ENCODE assay signal across 33 cellular contexts in genomic region chr2:232911712-232912277, GRCh38. TPM values are rescaled to one million over a fixed set of nuclear protein-coding genes. Genes with fewer than 3 reads are reported as not detected.
"Had no signal": no experiment of that assay in that cellular context is flagged by ENCODE, and none has a peak within 500 bp of the region (broad histone marks: within the 10 kb centered on the region; RNA-seq: fewer than 3 reads in every experiment).

No MANE protein-coding gene starts in this region.

- H3K27ac ChIP-seq: adrenal gland, ascending aorta, body of pancreas, brain microvascular endothelial cell, breast epithelium, cardiac muscle cell had no signal

- FAIRE-seq: astrocyte, bronchial epithelial cell had no signal

- H3K4me3 ChIP-seq: adrenal gland, ascending aorta, body of pancreas, breast epithelium, cardiac muscle cell had no signal

- H3K4me1 ChIP-seq: adrenal gland, ascending aorta, body of pancreas, breast epithelium had no signal

- ATAC-seq: activated naive CD4-positive, alpha-beta T cell treated with anti-CD3 and anti-CD28 coated beads, Interleukin-2, amount 50 U/mL, for 72 hours; activated naive CD8-positive, alpha-beta T cell treated with anti-CD3 and anti-CD28 coated beads, Interleukin-2, amount 50 U/mL, for 24 hours; activated T-cell treated with anti-CD3 and anti-CD28 coated beads, Interleukin-2, amount 50 U/mL, for 4 hours; activated T-cell treated with anti-CD3 and anti-CD28 coated beads, Interleukin-2, amount 50 U/mL, for 72 hours; activated T-helper 17 cell treated with anti-CD3 and anti-CD28 coated beads, Interleukin-2, amount 50 U/mL, for 72 hours; body of pancreas had no signal

- H3K27me3 ChIP-seq: adrenal gland, ascending aorta, body of pancreas, brain microvascular endothelial cell, breast epithelium, cardiac muscle cell had no signal

- H3K9me3 ChIP-seq: adrenal gland, ascending aorta, body of pancreas had no signal

- DNase-seq: activated effector memory CD4-positive, alpha-beta T cell treated with anti-CD3 and anti-CD28 coated beads, Interleukin-2, amount 50 U/mL, for 16 hours; activated effector memory CD4-positive, alpha-beta T cell treated with Interleukin-2 at 50 U/mL for 16 hours; activated gamma-delta T cell; activated gamma-delta T cell treated with Interleukin-2 at 50 U/mL for 16 hours; activated naive CD4-positive, alpha-beta T cell; activated naive CD4-positive, alpha-beta T cell treated with anti-CD3 and anti-CD28 coated beads for 36 hours; activated naive CD4-positive, alpha-beta T cell treated with anti-CD3 and anti-CD28 coated beads, Interleukin-2, amount 10 ng/mL, durations not matched to agents 7 days and 5 days; activated naive CD4-positive, alpha-beta T cell treated with anti-CD3 and anti-CD28 coated beads, Interleukin-2, amount 50 U/mL, for 16 hours; activated naive CD4-positive, alpha-beta T cell treated with Interleukin-2 at 50 U/mL for 16 hours; activated naive CD8-positive, alpha-beta T cell treated with anti-CD3 and anti-CD28 coated beads for 36 hours; activated naive CD8-positive, alpha-beta T cell treated with anti-CD3 and anti-CD28 coated beads, Interleukin-2, amount 10 ng/mL, durations not matched to agents 7 days and 5 days; activated naive CD8-positive, alpha-beta T cell treated with anti-CD3 and anti-CD28 coated beads, Interleukin-2, amount 50 U/mL, for 24 hours; activated T-cell treated with anti-CD3 and anti-CD28 coated beads, Interleukin-2, amount 50 U/mL, for 24 hours; activated T-cell treated with anti-CD3 and anti-CD28 coated beads, Interleukin-2, amount 50 U/mL, for 4 hours; activated T-cell treated with anti-CD3 and anti-CD28 coated beads, Interleukin-2, amount 50 U/mL, for 48 hours; activated T-cell treated with anti-CD3 and anti-CD28 coated beads, Interleukin-2, amount 50 U/mL, for 72 hours; adrenal gland; amniotic stem cell; amygdala; anterior cingulate cortex; aorta; body of pancreas; brain microvascular endothelial cell; caudate nucleus; central memory CD4-positive, alpha-beta T cell; cerebellar nuclear complex had no signal

- H3K36me3 ChIP-seq: adrenal gland, ascending aorta, brain microvascular endothelial cell, breast epithelium, cardiac muscle cell had no signal

RNA-seq across cellular contexts. Expression of gene SNORC, which starts 41.7 kb away (rescaled TPM):
- total RNA-seq: ascending aorta had no signal
